In the genomic region with DNA sequence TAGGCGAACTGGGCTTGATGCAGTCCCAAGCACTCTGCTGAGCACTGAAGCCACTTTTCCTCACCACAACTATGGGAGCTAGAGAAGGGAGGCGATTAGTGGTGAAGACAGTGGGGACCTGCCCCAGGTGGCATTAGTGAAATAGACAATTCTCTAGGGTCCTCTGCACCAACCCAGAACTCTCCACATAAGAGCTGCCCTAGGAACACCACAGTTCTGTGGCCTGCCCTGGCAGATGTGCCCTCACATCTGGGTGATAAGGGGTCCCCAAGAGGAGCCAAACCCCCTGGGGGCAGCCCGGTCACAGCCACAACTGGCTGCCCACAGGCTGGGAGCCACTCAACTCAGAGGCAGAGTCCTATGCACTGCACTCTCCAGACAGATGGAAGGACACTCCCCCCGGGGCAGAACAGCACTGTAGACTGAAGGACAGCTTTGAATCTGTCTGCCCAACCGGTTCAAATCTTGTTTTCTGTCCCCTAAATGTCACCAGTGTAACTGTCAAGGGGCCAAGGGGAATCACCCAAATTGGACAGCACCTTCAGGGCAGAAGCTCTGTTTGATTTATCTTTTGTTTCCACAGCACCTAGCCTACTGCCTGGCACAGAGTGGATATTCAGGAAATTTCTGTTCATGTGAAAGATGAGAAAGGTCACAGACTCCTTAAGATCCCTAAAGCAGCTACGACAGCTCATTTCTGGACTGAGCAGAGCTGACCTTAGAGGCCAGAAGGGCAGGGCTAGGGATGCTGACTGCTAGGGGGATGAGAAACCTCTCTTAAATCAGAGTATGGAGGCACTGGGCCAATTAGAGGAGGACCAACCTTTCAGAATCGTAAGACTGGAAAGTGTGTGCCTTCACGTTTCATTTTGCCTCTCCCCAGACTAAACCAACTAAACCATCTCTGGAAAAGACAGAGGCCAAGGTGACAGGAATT, we compare ENCODE assay signal across 10 cellular contexts. TPM values are rescaled to one million over a fixed set of nuclear protein-coding genes. Genes with fewer than 3 reads are reported as not detected.
DNase-seq lines count a peak whose midpoint lies in the region; ATAC-seq and TF ChIP-seq lines count a peak whose summit lies in the region.
"Had no signal": no experiment of that assay in that cellular context is flagged by ENCODE, and none has a peak within 500 bp of the region (broad histone marks: within the 10 kb centered on the region; RNA-seq: fewer than 3 reads in every experiment).

No MANE protein-coding gene starts in this region.

- no peak overlapping the region for H3K4me3 ChIP-seq in CD4-positive, CD25-positive, alpha-beta regulatory T cell (ENCODE audit: low read depth, low read length)
- H3K4me3 ChIP-seq in PC-3 (ENCODE audit: low read length) (no peak overlapping the region), ovary (no peak overlapping the region)

- H3K4me1 ChIP-seq in CD4-positive, CD25-positive, alpha-beta regulatory T cell (ENCODE audit: control insufficient read depth, insufficient read depth, low read length, poor library complexity, severe bottlenecking), result peaks cover 83% of the 10 kb centered on the region
- H3K4me1 ChIP-seq in PC-3 (ENCODE audit: insufficient read depth, low read length) (peaks cover 34% of the 10 kb centered on the region), ovary (ENCODE audit: insufficient read depth) (peaks cover 4% of the 10 kb centered on the region)

- no peaks in the 10 kb centered on the region for H3K9me3 ChIP-seq in CD4-positive, CD25-positive, alpha-beta regulatory T cell (ENCODE audit: control insufficient read depth in 2 of 2, low read length in 2 of 2)
- H3K9me3 ChIP-seq in PC-3 (ENCODE audit: low read length) (no peaks in the 10 kb centered on the region), ovary (no peaks in the 10 kb centered on the region)

- H3F3A ChIP-seq in PC-3 (ENCODE audit: low read length, unreplicated experiment), result no peaks in the 10 kb centered on the region

- POLR2A ChIA-PET in PC-3 (lab: Charles Lee; ENCODE audit: unreplicated experiment), result interaction anchor here (0.6 kb wide), 1 partner anchor 25 kb away, joined by 4 read pairs; no protein-coding TSS in a partner anchor

- no peak overlapping the region for H2AFZ ChIP-seq in PC-3 (ENCODE audit: low read length)

- 83 to 89% (median 88%) methylated on average over 8 of the region's 8 CpGs for WGBS in ovary, 3 donors

- TF ChIP-seq POLR2A in ovary (IDR thresholded peaks at IDR 0.05), result no peak

- no peak for ATAC-seq in CD4-positive, CD25-positive, alpha-beta regulatory T cell (ENCODE audit: low read depth in 2 of 2)
- ATAC-seq in GM21515 (IDR thresholded peaks at IDR 0.05; ENCODE audit: unreplicated experiment), result peak; percentile 2
- peak; percentile 29 for ATAC-seq in PC-3

- H3K27ac Mint-ChIP-seq in CD4-positive, CD25-positive, alpha-beta regulatory T cell, result peak overlapping the region; percentile 93 to 96 (median 94)
- peak overlapping the region; percentile 77 for H3K27ac Mint-ChIP-seq in mesothelial cell of epicardium

- no peak overlapping the region for H3K9ac ChIP-seq in PC-3 (ENCODE audit: low read length)

- H3K9me3 Mint-ChIP-seq in CD4-positive, CD25-positive, alpha-beta regulatory T cell, result no peaks in the 10 kb centered on the region
- H3K9me3 Mint-ChIP-seq in mesothelial cell of epicardium, result no peaks in the 10 kb centered on the region
- H3K9me3 Mint-ChIP-seq: neural crest cell had no signal

- BruUV-seq in PC-3 (replicated peaks; lab: Mats Ljungman, UMichigan), result no TSS peak

- H3K79me2 ChIP-seq in PC-3 (ENCODE audit: low read length), result no peaks in the 10 kb centered on the region

- H3K9me2 ChIP-seq in PC-3 (replicated peaks; ENCODE audit: low read length), result no peaks in the 10 kb centered on the region

- peak overlapping the region; percentile 13 for H3K4me2 ChIP-seq in PC-3 (ENCODE audit: low read length)

- H3K36me3 Mint-ChIP-seq in CD4-positive, CD25-positive, alpha-beta regulatory T cell, result peaks cover 29% of the 10 kb centered on the region
- H3K36me3 Mint-ChIP-seq in mesothelial cell of epicardium, result no peaks in the 10 kb centered on the region

- peaks cover 26% of the 10 kb centered on the region for H3K36me3 ChIP-seq in CD4-positive, CD25-positive, alpha-beta regulatory T cell (ENCODE audit: control insufficient read depth, insufficient read depth, low read length)
- H3K36me3 ChIP-seq in PC-3 (ENCODE audit: low read depth, low read length) (no peaks in the 10 kb centered on the region), ovary (no peaks in the 10 kb centered on the region)

- no peaks in the 10 kb centered on the region; the same call in 1 of the 2 replicates for H4K20me1 ChIP-seq in PC-3 (ENCODE audit: low read length)

- CTCF ChIA-PET in PC-3 (lab: Charles Lee), result no interaction called here

- peak overlapping the region; percentile 32 to 64 (median 50) for H3K4me3 Mint-ChIP-seq in CD4-positive, CD25-positive, alpha-beta regulatory T cell
- no peak overlapping the region for H3K4me3 Mint-ChIP-seq in mesothelial cell of epicardium
- H3K4me3 Mint-ChIP-seq: neural crest cell had no signal

- H3K27ac ChIP-seq in CD4-positive, CD25-positive, alpha-beta regulatory T cell (ENCODE audit: insufficient read depth, low read length, poor library complexity, severe bottlenecking), result peak overlapping the region; percentile 60
- H3K27ac ChIP-seq in PC-3 (ENCODE audit: low read length), result peak overlapping the region; percentile 31
- H3K27ac ChIP-seq in ovary, result no peak overlapping the region

- in situ Hi-C loops in KBM-7 (cut with MboI; ENCODE audit: low pct_unique_long_range_greater_than_20kb, low sequenced_read_pairs), result no loop called here

- no peak for TF ChIP-seq EP300 in ovary (IDR thresholded peaks at IDR 0.05)

- TF ChIP-seq CTCF in PC-3 (conservative IDR thresholded peaks at IDR 0.05; ENCODE audit: low read depth, low read length), result no peak
- no peak for TF ChIP-seq CTCF in mesothelial cell of epicardium (IDR thresholded peaks at IDR 0.05; ENCODE audit: unreplicated experiment)
- no peak for TF ChIP-seq CTCF in ovary (IDR thresholded peaks at IDR 0.05)

- H3K27me3 ChIP-seq in CD4-positive, CD25-positive, alpha-beta regulatory T cell (ENCODE audit: control insufficient read depth, insufficient read depth, low read length), result no peaks in the 10 kb centered on the region
- H3K27me3 ChIP-seq in PC-3 (ENCODE audit: low read length), result no peaks in the 10 kb centered on the region
- H3K27me3 ChIP-seq in ovary, result no peaks in the 10 kb centered on the region

- H3K27me3 Mint-ChIP-seq in CD4-positive, CD25-positive, alpha-beta regulatory T cell, result no peaks in the 10 kb centered on the region
- no peaks in the 10 kb centered on the region for H3K27me3 Mint-ChIP-seq in mesothelial cell of epicardium (ENCODE audit: low read depth)

- no peak for DNase-seq in CD4-positive, CD25-positive, alpha-beta regulatory T cell
- DNase-seq in PC-3, result peak; percentile 38
- DNase-seq in mesothelial cell of epicardium (ENCODE audit: low spot score in 2 of 2, unreplicated experiment in 2 of 2), result no peak
- DNase-seq in T-helper 2 cell, result no peak
- DNase-seq in ovary, result no peak
- DNase-seq in OCI-M1 (lab: John Stamatoyannopoulos, UW), result no peak
- no peak for DNase-seq in KBM-7
- DNase-seq: NCI-H226 had no signal

- H3K4me1 Mint-ChIP-seq in CD4-positive, CD25-positive, alpha-beta regulatory T cell, result peaks cover 38 to 95% (median 77%) of the 10 kb centered on the region in 4 donors
- peaks cover 34% of the 10 kb centered on the region for H3K4me1 Mint-ChIP-seq in mesothelial cell of epicardium

- intact Hi-C loops in PC-3 (cut with micrococcal nuclease) (no loop called here), ovary (cut with DNase I) (no loop called here)

RNA-seq across cellular contexts. Expression of a gene that starts 41.2 kb away (rescaled TPM):
- 216 TPM for total RNA-seq in CD4-positive, CD25-positive, alpha-beta regulatory T cell
- 10 to 100 TPM; 38.5 to 60.2 (median 44.8) TPM for polyA plus RNA-seq in CD4-positive, CD25-positive, alpha-beta regulatory T cell
- 17.7 and 24.1 TPM in 2 replicates for total RNA-seq in PC-3 (2014; rRNA removed)
- total RNA-seq in mesothelial cell of epicardium, result 19.7 to 21.2 TPM (median 21.0 TPM) in 3 replicates
- total RNA-seq in ovary, result 10 to 100 TPM; 13.6 to 43.2 (median 20.5) TPM
- 10 to 100 TPM; 11.3 to 19.5 TPM for polyA plus RNA-seq in ovary

Comparison
In these comparisons a context has a peak if more than half of its experiments do, and no peak if none do; other contexts are left out.
1. ATAC-seq: peak in GM21515 (single experiment) and PC-3 (single experiment); none in CD4-positive, CD25-positive, alpha-beta regulatory T cell (0 of 2).
2. H3K27ac ChIP-seq: peak in CD4-positive, CD25-positive, alpha-beta regulatory T cell (single experiment) and PC-3 (single experiment); none in ovary (0 of 2).